Comparison of ENCODE assay signal across 8 cellular contexts in genomic region chr5:142977363-142978051, GRCh38.
DNase-seq lines count a peak whose midpoint lies in the region; ATAC-seq and TF ChIP-seq lines count a peak whose summit lies in the region.

No MANE protein-coding gene starts in this region.

- peak; percentile 79 for ATAC-seq in HG02678 (IDR thresholded peaks at IDR 0.05; ENCODE audit: unreplicated experiment)
- ATAC-seq in naive thymus-derived CD4-positive, alpha-beta T cell, result peak; percentile 92
- ATAC-seq in HG02970 (IDR thresholded peaks at IDR 0.05; ENCODE audit: low FRiP score, unreplicated experiment), result no peak

- no peak overlapping the region for H3K27ac ChIP-seq in naive thymus-derived CD4-positive, alpha-beta T cell (ENCODE audit: low read depth, low read length)

- peaks cover 28% of the 10 kb centered on the region for H3K36me3 Mint-ChIP-seq in activated naive CD8-positive, alpha-beta T cell treated with anti-CD3 and anti-CD28 coated beads for 36 hours
- peaks cover 0 to 33% (median 15%) of the 10 kb centered on the region in 5 donors for H3K36me3 Mint-ChIP-seq in naive thymus-derived CD4-positive, alpha-beta T cell

- peak overlapping the region; percentile 82 for H3K27ac Mint-ChIP-seq in activated naive CD8-positive, alpha-beta T cell treated with anti-CD3 and anti-CD28 coated beads for 36 hours
- H3K27ac Mint-ChIP-seq in naive thymus-derived CD4-positive, alpha-beta T cell, result peak overlapping the region in 6 of 9 donors; percentile 20 to 95 (median 42)

- peaks cover 64% of the 10 kb centered on the region for H3K4me1 Mint-ChIP-seq in activated naive CD8-positive, alpha-beta T cell treated with anti-CD3 and anti-CD28 coated beads for 36 hours
- peaks cover 19 to 88% (median 45%) of the 10 kb centered on the region in 7 donors for H3K4me1 Mint-ChIP-seq in naive thymus-derived CD4-positive, alpha-beta T cell

- H3K4me1 ChIP-seq in naive thymus-derived CD4-positive, alpha-beta T cell (ENCODE audit: control insufficient read depth in 2 of 2, insufficient read depth in 2 of 2, low read length in 2 of 2), result peaks cover 0 to 93% of the 10 kb centered on the region in 2 donors

- H3K4me3 Mint-ChIP-seq in activated naive CD8-positive, alpha-beta T cell treated with anti-CD3 and anti-CD28 coated beads for 36 hours, result peak overlapping the region; percentile 43
- peak overlapping the region in 2 of 10 donors; percentile 53 to 82 for H3K4me3 Mint-ChIP-seq in naive thymus-derived CD4-positive, alpha-beta T cell

- TF ChIP-seq CTCF in GM10266 (IDR thresholded peaks at IDR 0.05; ENCODE audit: control insufficient read depth, insufficient read depth, low read depth, missing control alignments), result no peak

- H3K9me3 ChIP-seq in naive thymus-derived CD4-positive, alpha-beta T cell (ENCODE audit: control insufficient read depth in 2 of 3, low read length in 3 of 3), result no peaks in the 10 kb centered on the region

- peak; percentile 21 for DNase-seq in GM10266 (ENCODE audit: extremely low spot score)
- peak; percentile 89 for DNase-seq in RPMI8226
- DNase-seq in activated naive CD8-positive, alpha-beta T cell treated with anti-CD3 and anti-CD28 coated beads for 36 hours, result peak; percentile 43
- peak in 2 of 9 donors; percentile 6 to 45 for DNase-seq in naive thymus-derived CD4-positive, alpha-beta T cell
- DNase-seq in NCI-H446 (lab: John Stamatoyannopoulos, UW), result no peak
- DNase-seq in middle frontal gyrus (ENCODE audit: extremely low spot score, low spot score), result no peak

- H3K36me3 ChIP-seq in naive thymus-derived CD4-positive, alpha-beta T cell (ENCODE audit: control insufficient read depth in 2 of 3, insufficient read depth in 3 of 3, low read length in 3 of 3), result no peaks in the 10 kb centered on the region

- peak overlapping the region; percentile 15 for H3K4me3 ChIP-seq in naive thymus-derived CD4-positive, alpha-beta T cell (ENCODE audit: low read length)

- H3K27me3 ChIP-seq in naive thymus-derived CD4-positive, alpha-beta T cell (ENCODE audit: control insufficient read depth in 2 of 2, insufficient read depth in 2 of 2, low read length in 2 of 2), result no peaks in the 10 kb centered on the region

- no peaks in the 10 kb centered on the region for H3K27me3 Mint-ChIP-seq in activated naive CD8-positive, alpha-beta T cell treated with anti-CD3 and anti-CD28 coated beads for 36 hours
- H3K27me3 Mint-ChIP-seq in naive thymus-derived CD4-positive, alpha-beta T cell, result no peaks in the 10 kb centered on the region

- peaks cover 3% of the 10 kb centered on the region for H3K9me3 Mint-ChIP-seq in activated naive CD8-positive, alpha-beta T cell treated with anti-CD3 and anti-CD28 coated beads for 36 hours
- peaks cover 0 to 5% (median 0%) of the 10 kb centered on the region in 11 donors for H3K9me3 Mint-ChIP-seq in naive thymus-derived CD4-positive, alpha-beta T cell

- POLR2A ChIA-PET in naive thymus-derived CD4-positive, alpha-beta T cell (lab: Charles Lee), result no interaction called here

- intact Hi-C loops in naive thymus-derived CD4-positive, alpha-beta T cell (cut with micrococcal nuclease), result loop anchor here (1.0 to 2.0 kb wide), 2 partner anchors 25 kb away; no protein-coding TSS in a partner anchor

- CTCF ChIA-PET in naive thymus-derived CD4-positive, alpha-beta T cell (lab: Charles Lee), result no interaction called here

Comparison
In these comparisons a context has a peak if more than half of its experiments do, and no peak if none do; other contexts are left out.
1. DNase-seq: peak in GM10266 (single experiment), RPMI8226 (single experiment) and activated naive CD8-positive, alpha-beta T cell treated with anti-CD3 and anti-CD28 coated beads for 36 hours (single experiment); none in NCI-H446 (0 of 2) and middle frontal gyrus (single experiment).